In the genomic region with DNA sequence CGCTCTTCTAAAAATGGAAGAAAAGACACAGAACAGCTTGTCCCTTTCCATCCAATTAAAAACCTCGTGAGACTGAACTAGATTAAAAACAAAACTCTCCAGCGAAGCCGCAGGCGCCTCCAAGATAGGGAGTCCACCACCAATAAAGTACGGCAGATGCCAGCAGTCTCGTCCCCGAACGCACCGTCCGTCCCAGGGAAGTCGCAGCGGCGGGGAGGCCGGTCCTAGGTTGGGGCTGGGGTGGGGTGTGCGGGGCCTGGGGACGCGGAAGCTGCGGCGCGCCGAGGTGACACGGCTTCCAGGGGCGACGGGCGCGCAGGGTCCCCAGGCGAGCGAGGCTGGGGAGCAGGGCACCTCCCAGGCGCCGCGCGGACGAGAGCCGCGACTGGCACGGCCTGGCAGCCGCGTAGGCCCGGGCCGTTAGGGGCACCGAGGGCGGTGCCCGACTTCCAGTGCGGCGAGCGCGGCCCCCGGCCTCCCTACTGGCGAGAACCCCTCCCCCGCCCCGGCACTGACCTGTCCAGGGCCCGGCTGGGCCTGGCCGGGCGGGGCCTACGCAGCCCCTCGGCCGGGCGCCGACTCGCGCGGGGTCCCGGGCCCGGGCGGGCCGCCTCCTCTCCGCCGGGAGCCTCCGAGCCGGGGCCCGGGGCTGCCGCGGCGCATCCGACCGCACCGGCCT, we compare ENCODE assay signal across 8 cellular contexts. TPM values are rescaled to one million over a fixed set of nuclear protein-coding genes. Genes with fewer than 3 reads are reported as not detected.
DNase-seq lines count a peak whose midpoint lies in the region; ATAC-seq, FAIRE-seq and TF ChIP-seq lines count a peak whose summit lies in the region.

No MANE protein-coding gene starts in this region.

- no peak for FAIRE-seq in small intestine (lab: Jason Lieb, UNC)

- H3K36me3 ChIP-seq in SK-N-SH (replicated peaks in 1 of 2; ENCODE audit: control insufficient read depth in 1 of 2, insufficient read depth in 2 of 2, low read length in 1 of 2) (peaks cover 17 to 21% of the 10 kb centered on the region in 2 experiments), adrenal gland (replicated peaks in 1 of 2) (peaks cover 0 to 12% of the 10 kb centered on the region in 2 donors), iPS DF 6.9 (ENCODE audit: control insufficient read depth, insufficient read depth, low read length) (no peaks in the 10 kb centered on the region), small intestine (ENCODE audit: control insufficient read depth in 2 of 2, insufficient read depth in 2 of 2, low read length in 2 of 2) (no peaks in the 10 kb centered on the region)

- DNase-seq in AG04449 (ENCODE audit: low read depth, low spot score): no peak
- DNase-seq in SK-N-SH: peak; percentile 89
- DNase-seq in adrenal gland: peak; percentile 49 to 68 (median 65)
- DNase-seq in iPS DF 6.9 (ENCODE audit: low read depth, low spot score): no peak
- DNase-seq in small intestine: peak; percentile 40
- DNase-seq in T1000 (lab: John Stamatoyannopoulos, UW): no peak

- WGBS in SK-N-SH (ENCODE audit: low lambda C conversion rate): 0% methylated on average over 6 of the region's 78 CpGs
- WGBS in adrenal gland, 4 donors: 0 to 1% (median 0%) methylated on average over 6 to 78 of the region's 78 CpGs
- no CpG with 5 or more reads among the region's 78 CpGs for WGBS in iPS DF 6.9 (ENCODE audit: insufficient coverage, insufficient read length)
- WGBS in small intestine, 3 donors: 0 to 1% (median 0%) methylated on average over 40 to 78 of the region's 78 CpGs

- peaks cover 37% of the 10 kb centered on the region for H3F3A ChIP-seq in SK-N-SH (replicated peaks; ENCODE audit: insufficient read depth)

- CTCF ChIA-PET in AG04449 (lab: Yijun Ruan, JAX) (interaction anchor here (1.0 to 3.7 kb wide), 5 partner anchors 13 to 122 kb away, joined by 3 to 40 read pairs (median 11); no protein-coding TSS in a partner anchor), SK-N-SH (lab: Yijun Ruan, JAX) (interaction anchor here (0.9 to 3.6 kb wide), 3 partner anchors 13 to 107 kb away, joined by 3 to 27 read pairs (median 18); no protein-coding TSS in a partner anchor)

- no peak overlapping the region for H2AFZ ChIP-seq in SK-N-SH (ENCODE audit: low read depth)

- TF ChIP-seq POLR2A in adrenal gland (IDR thresholded peaks at IDR 0.05): peak; percentile 45 to 67

- peak overlapping the region; percentile 94 for H3K9ac ChIP-seq in SK-N-SH

- POLR2A ChIA-PET in AG04449 (lab: Yijun Ruan, JAX) (interaction anchor here (0.6 kb wide), 1 partner anchor 94 kb away, joined by 3 read pairs; no protein-coding TSS in a partner anchor), SK-N-SH (lab: Yijun Ruan, JAX) (interaction anchor here (1.0 to 2.4 kb wide), 6 partner anchors 10 to 54 kb away, joined by 3 to 10 read pairs (median 4); a partner anchor contains a TSS)

- peak overlapping the region; percentile 89 to 97 for H3K27ac ChIP-seq in SK-N-SH (ENCODE audit: low read depth in 2 of 2, low read length in 1 of 2)
- peak overlapping the region; percentile 86 to 98 (median 96) for H3K27ac ChIP-seq in adrenal gland
- no peak overlapping the region for H3K27ac ChIP-seq in iPS DF 6.9 (ENCODE audit: low read length)
- peak overlapping the region; percentile 81 to 96 for H3K27ac ChIP-seq in small intestine (ENCODE audit: low read depth in 1 of 2, low read length in 1 of 2)

- no peak for TF ChIP-seq EP300 in SK-N-SH (IDR thresholded peaks at IDR 0.05; ENCODE audit: borderline replicate concordance in 1 of 2, low read depth in 1 of 2, low read length in 1 of 2)

- H3K27me3 ChIP-seq in SK-N-SH (ENCODE audit: insufficient read depth) (no peaks in the 10 kb centered on the region), adrenal gland (no peaks in the 10 kb centered on the region), iPS DF 6.9 (ENCODE audit: control insufficient read depth, insufficient read depth, low read length) (peaks cover 49% of the 10 kb centered on the region), small intestine (ENCODE audit: control insufficient read depth in 2 of 2, insufficient read depth in 2 of 2, low read length in 2 of 2) (no peaks in the 10 kb centered on the region)

- no peak for TF ChIP-seq RAD21 in SK-N-SH (IDR thresholded peaks at IDR 0.05; ENCODE audit: low read length)

- intact Hi-C loops in adrenal gland (cut with DNase I): no loop called here

- H3K4me3 ChIP-seq in AG04449 (ENCODE audit: low read depth, low read length) (peak overlapping the region; percentile 77), SK-N-SH (ENCODE audit: low read depth in 2 of 2, low read length in 1 of 2) (peak overlapping the region; percentile 68 to 78), adrenal gland (peak overlapping the region; percentile 38 to 88 (median 78)), iPS DF 6.9 (ENCODE audit: low read length) (peak overlapping the region; percentile 86), small intestine (ENCODE audit: low read depth in 1 of 2, low read length in 2 of 2) (peak overlapping the region; percentile 75 to 94)

- peaks cover 29 to 39% of the 10 kb centered on the region in 2 experiments for H3K4me1 ChIP-seq in SK-N-SH (ENCODE audit: control insufficient read depth in 1 of 2, insufficient read depth in 2 of 2, low read depth in 1 of 2, low read length in 1 of 2)
- H3K4me1 ChIP-seq in adrenal gland (replicated peaks in 1 of 2): peaks cover 43 to 52% of the 10 kb centered on the region in 2 donors
- H3K4me1 ChIP-seq in iPS DF 6.9 (ENCODE audit: control insufficient read depth, insufficient read depth, low read length): no peaks in the 10 kb centered on the region
- H3K4me1 ChIP-seq in small intestine (ENCODE audit: control insufficient read depth in 2 of 2, insufficient read depth in 1 of 2, low read depth in 1 of 2, low read length in 1 of 2): peaks cover 2 to 7% of the 10 kb centered on the region in 2 donors

- H3K9me3 ChIP-seq in SK-N-SH: no peaks in the 10 kb centered on the region
- no peaks in the 10 kb centered on the region for H3K9me3 ChIP-seq in adrenal gland (replicated peaks in 1 of 3)
- H3K9me3 ChIP-seq in iPS DF 6.9 (ENCODE audit: control insufficient read depth, insufficient read depth, low read length): no peaks in the 10 kb centered on the region
- H3K9me3 ChIP-seq in small intestine (ENCODE audit: control insufficient read depth, low read depth): no peaks in the 10 kb centered on the region

- H4K20me1 ChIP-seq in SK-N-SH (ENCODE audit: insufficient read depth): peaks cover 10% of the 10 kb centered on the region

- H3K9me2 ChIP-seq in SK-N-SH: no peaks in the 10 kb centered on the region

- peak; percentile 38 for ATAC-seq in GM18868 (IDR thresholded peaks at IDR 0.05; ENCODE audit: unreplicated experiment)
- peak; percentile 34 for ATAC-seq in HG03103 (IDR thresholded peaks at IDR 0.05; ENCODE audit: low read depth, unreplicated experiment)

- TF ChIP-seq CTCF in AG04449 (IDR thresholded peaks at IDR 0.05; ENCODE audit: insufficient read depth, low read length, missing control alignments) (no peak), SK-N-SH (IDR thresholded peaks at IDR 0.05) (no peak), adrenal gland (IDR thresholded peaks at IDR 0.05) (no peak)

- H3K4me2 ChIP-seq in SK-N-SH: peak overlapping the region; percentile 84

- peaks cover 55% of the 10 kb centered on the region for H3K79me2 ChIP-seq in SK-N-SH (ENCODE audit: insufficient read depth)

TF ChIP-seq in SK-N-SH, 30 proteins besides CTCF, POLR2A, EP300 and RAD21 (continues in another document):
- TF ChIP-seq, protein P1, sequence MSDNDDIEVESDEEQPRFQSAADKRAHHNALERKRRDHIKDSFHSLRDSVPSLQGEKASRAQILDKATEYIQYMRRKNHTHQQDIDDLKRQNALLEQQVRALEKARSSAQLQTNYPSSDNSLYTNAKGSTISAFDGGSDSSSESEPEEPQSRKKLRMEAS (IDR thresholded peaks at IDR 0.05; ENCODE audit: low read depth): no peak
- TF ChIP-seq RCOR1 (IDR thresholded peaks at IDR 0.05; ENCODE audit: low read length): no peak
- TF ChIP-seq EZH2phosphoT487 (IDR thresholded peaks at IDR 0.05; ENCODE audit: borderline replicate concordance, low read depth): no peak
- TF ChIP-seq JUND (IDR thresholded peaks at IDR 0.05): no peak
- TF ChIP-seq FOSL2 (IDR thresholded peaks at IDR 0.05; ENCODE audit: borderline replicate concordance, low read depth): no peak
- no peak for TF ChIP-seq GATA2 (CRISPR knock-in tag; IDR thresholded peaks at IDR 0.05)
- peak; percentile 2; the same call in 1 of the 2 replicates for TF ChIP-seq RXRA (IDR thresholded peaks at IDR 0.05; ENCODE audit: borderline replicate concordance, low read depth)
- 0 out of 2 replicates have a peak, but pooled peaks have one; percentile 35 for TF ChIP-seq SIN3A (IDR thresholded peaks at IDR 0.05; ENCODE audit: borderline replicate concordance, low read depth, low read length)
- TF ChIP-seq MXI1 (IDR thresholded peaks at IDR 0.05; ENCODE audit: low read depth, low read length): no peak
- TF ChIP-seq FOXM1 (IDR thresholded peaks at IDR 0.05; ENCODE audit: low read depth): no peak
- no peak for TF ChIP-seq TCF12 (IDR thresholded peaks at IDR 0.05)
- TF ChIP-seq NFIC (IDR thresholded peaks at IDR 0.05; ENCODE audit: borderline replicate concordance): no peak

RNA-seq across cellular contexts. Expression of a gene that starts 28.3 kb away (rescaled TPM):
- polyA plus RNA-seq in SK-N-SH (2012; rRNA removed): 0.07 TPM in 1 of 2 replicates, not detected in the other
- 0.03 TPM in 1 of 2 replicates, not detected in the other for polyA plus RNA-seq in SK-N-SH (2012; cell fraction: cytosol; rRNA removed)
- 0.60 and 0.71 TPM in 2 replicates for polyA plus RNA-seq in SK-N-SH (2012; cell fraction: nucleus; rRNA removed)
- total RNA-seq in adrenal gland: under 1 TPM in 1 of 8 donors, not detected in 7; 0.49 TPM
- under 1 TPM in 1 of 3 donors, not detected in 2; 0.17 TPM for polyA plus RNA-seq in adrenal gland
- polyA plus RNA-seq in small intestine: not detected

Comparison
In these comparisons a context has a peak if more than half of its experiments do, and no peak if none do; other contexts are left out.
1. DNase-seq: peak in SK-N-SH (single experiment), adrenal gland (7 of 7) and small intestine (single experiment); none in AG04449 (single experiment), iPS DF 6.9 (single experiment) and T1000 (single experiment).
2. Peak in every context shown above with its lines, with median percentiles within 50 percentile points of each other: H3K4me3 ChIP-seq.